10 cellular contexts compared by ENCODE assay signal in genomic region chr3:158789592-158789991, GRCh38. TPM values are rescaled to one million over a fixed set of nuclear protein-coding genes. Genes with fewer than 3 reads are reported as not detected.
DNase-seq lines count a peak whose midpoint lies in the region; ATAC-seq, FAIRE-seq and TF ChIP-seq lines count a peak whose summit lies in the region.
"Had no signal": no experiment of that assay in that cellular context is flagged by ENCODE, and none has a peak within 500 bp of the region (broad histone marks: within the 10 kb centered on the region; RNA-seq: fewer than 3 reads in every experiment).

No MANE protein-coding gene starts in this region.

- H3K4me3 ChIP-seq in A549, result no peak overlapping the region
- H3K4me3 ChIP-seq in OCI-LY7 (ENCODE audit: low read depth, low read length, poor library complexity, severe bottlenecking), result no peak overlapping the region

- WGBS in A549 (ENCODE audit: missing lambda C conversion rate), result 18% methylated on average over 1 of the region's 1 CpG

- peak overlapping the region; percentile 11 to 79; a peak in 5 of 6 replicates for H3K27ac ChIP-seq in A549
- H3K27ac ChIP-seq in OCI-LY7 (ENCODE audit: low read depth, low read length, poor library complexity, severe bottlenecking), result no peak overlapping the region

- CTCF ChIA-PET in A549 (lab: Yijun Ruan, JAX) (interaction anchor here (0.7 to 4.1 kb wide), 47 partner anchors 8 to 1257 kb away, joined by 3 to 202 read pairs (median 6); partner anchors contain the start of genes GFM1, LXN and RARRES1), OCI-LY7 (lab: Charles Lee; ENCODE audit: unreplicated experiment) (interaction anchor here (1.4 kb wide), 1 partner anchor 62 kb away, joined by 7 read pairs; no protein-coding TSS in a partner anchor)
- CTCF ChIA-PET in activated CD8-positive, alpha-beta memory T cell treated with anti-CD3 and anti-CD28 coated beads, Interleukin-2, amount 10 ng/mL, durations not matched to agents 7 days and 5 days (lab: Charles Lee), result interaction anchor here (0.8 to 3.7 kb wide), 13 partner anchors 9 to 251 kb away, joined by 3 to 101 read pairs (median 4); partner anchors contain the start of genes GFM1 and MFSD1

- ATAC-seq in A549, result peak; percentile 78 to 83
- ATAC-seq in GM19351 (IDR thresholded peaks at IDR 0.05; ENCODE audit: unreplicated experiment), result peak; percentile 41
- ATAC-seq in activated CD8-positive, alpha-beta memory T cell treated with anti-CD3 and anti-CD28 coated beads, Interleukin-2, amount 10 ng/mL, durations not matched to agents 7 days and 5 days, result no peak

- TF ChIP-seq POLR2A in A549 (IDR thresholded peaks at IDR 0.05; ENCODE audit: low read length), result no peak

- H3K4me1 ChIP-seq in A549 (peaks cover 55% of the 10 kb centered on the region), OCI-LY7 (ENCODE audit: insufficient read depth, low read length, poor library complexity, severe bottlenecking) (no peaks in the 10 kb centered on the region)

- peak in 1 of 2 experiments; percentile 77 for DNase-seq in A549 (ENCODE audit: low read depth in 1 of 2, low spot score in 1 of 2)
- DNase-seq in OCI-LY7 (ENCODE audit: low spot score), result peak; percentile 13
- DNase-seq in fibroblast of peridontal ligament (ENCODE audit: extremely low read depth), result peak; percentile 83
- DNase-seq in T1000 (lab: John Stamatoyannopoulos, UW), result no peak
- DNase-seq in activated CD4-positive, alpha-beta T cell treated with anti-CD3 and anti-CD28 coated beads, Interleukin-2, amount 50 U/mL, for 1 hour, result no peak
- no peak for DNase-seq in activated CD8-positive, alpha-beta memory T cell treated with anti-CD3 and anti-CD28 coated beads, Interleukin-2, amount 10 ng/mL, durations not matched to agents 7 days and 5 days
- no peak for DNase-seq in GM19239 (ENCODE audit: insufficient read length, low spot score)

- H3K9me2 ChIP-seq in OCI-LY7 (ENCODE audit: insufficient read depth, low read length), result no peaks in the 10 kb centered on the region

- H3K36me3 Mint-ChIP-seq in activated CD8-positive, alpha-beta memory T cell treated with anti-CD3 and anti-CD28 coated beads, Interleukin-2, amount 10 ng/mL, durations not matched to agents 7 days and 5 days, result no peaks in the 10 kb centered on the region

- H3K4me3 Mint-ChIP-seq in activated CD8-positive, alpha-beta memory T cell treated with anti-CD3 and anti-CD28 coated beads, Interleukin-2, amount 10 ng/mL, durations not matched to agents 7 days and 5 days, result no peak overlapping the region
- H3K4me3 Mint-ChIP-seq: stimulated activated naive CD8-positive, alpha-beta T cell treated with anti-CD3 and anti-CD28 coated beads, Interleukin-15, Interleukin-2, amounts not matched to agents 100 ng/mL and 50 ng/mL, for 24 hours had no signal

- peak; percentile 89 for TF ChIP-seq RAD21 in A549 (conservative IDR thresholded peaks at IDR 0.05 in 1 of 2, IDR thresholded peaks at IDR 0.05 in 1 of 2)

- TF ChIP-seq CTCF in A549 (IDR thresholded peaks at IDR 0.05) (peak; percentile 85), OCI-LY7 (conservative IDR thresholded peaks at IDR 0.05; ENCODE audit: low read length) (peak; percentile 55)

- intact Hi-C loops in OCI-LY7 (cut with micrococcal nuclease; ENCODE audit: unreplicated experiment), result no loop called here

- BruUV-seq in OCI-LY7 (replicated peaks; lab: Mats Ljungman, UMichigan), result no TSS peak

- no peaks in the 10 kb centered on the region for H3K9me3 Mint-ChIP-seq in activated CD8-positive, alpha-beta memory T cell treated with anti-CD3 and anti-CD28 coated beads, Interleukin-2, amount 10 ng/mL, durations not matched to agents 7 days and 5 days (ENCODE audit: low read depth)
- H3K9me3 Mint-ChIP-seq: stimulated activated naive CD8-positive, alpha-beta T cell treated with anti-CD3 and anti-CD28 coated beads, Interleukin-15, Interleukin-2, amounts not matched to agents 100 ng/mL and 50 ng/mL, for 24 hours had no signal

- no peak overlapping the region for H3K27ac Mint-ChIP-seq in activated CD8-positive, alpha-beta memory T cell treated with anti-CD3 and anti-CD28 coated beads, Interleukin-2, amount 10 ng/mL, durations not matched to agents 7 days and 5 days
- H3K27ac Mint-ChIP-seq: stimulated activated naive CD8-positive, alpha-beta T cell treated with anti-CD3 and anti-CD28 coated beads, Interleukin-15, Interleukin-2, amounts not matched to agents 100 ng/mL and 50 ng/mL, for 24 hours had no signal

- no peak for TF ChIP-seq EP300 in A549 (IDR thresholded peaks at IDR 0.05)

- no peaks in the 10 kb centered on the region for H3K27me3 Mint-ChIP-seq in activated CD8-positive, alpha-beta memory T cell treated with anti-CD3 and anti-CD28 coated beads, Interleukin-2, amount 10 ng/mL, durations not matched to agents 7 days and 5 days
- H3K27me3 Mint-ChIP-seq: stimulated activated naive CD8-positive, alpha-beta T cell treated with anti-CD3 and anti-CD28 coated beads, Interleukin-15, Interleukin-2, amounts not matched to agents 100 ng/mL and 50 ng/mL, for 24 hours had no signal

- H3K4me1 Mint-ChIP-seq in activated CD8-positive, alpha-beta memory T cell treated with anti-CD3 and anti-CD28 coated beads, Interleukin-2, amount 10 ng/mL, durations not matched to agents 7 days and 5 days, result peaks cover 9% of the 10 kb centered on the region

- H3K9me3 ChIP-seq in A549 (peaks cover 23% of the 10 kb centered on the region; the same call in 2 of the 3 replicates), OCI-LY7 (ENCODE audit: low read length) (no peaks in the 10 kb centered on the region)

- no peaks in the 10 kb centered on the region for H3K36me3 ChIP-seq in OCI-LY7 (ENCODE audit: insufficient read depth, low read length)

- no peaks in the 10 kb centered on the region for H3K79me2 ChIP-seq in OCI-LY7 (ENCODE audit: insufficient read depth, low read depth, low read length)

- FAIRE-seq in A549 (lab: Jason Lieb, UNC), result peak; percentile 51
- FAIRE-seq in GM19239 (lab: Jason Lieb, UNC), result no peak
- FAIRE-seq: TTC549 had no signal

- POLR2A ChIA-PET in A549 (lab: Yijun Ruan, JAX) (interaction anchor here (0.6 to 1.5 kb wide), 5 partner anchors 57 to 687 kb away, joined by 3 to 7 read pairs (median 3); partner anchors contain the start of gene RARRES1), OCI-LY7 (lab: Charles Lee) (interaction anchor here (0.7 to 1.2 kb wide), 6 partner anchors 37 to 347 kb away, joined by 3 to 4 read pairs (median 3); partner anchors contain the start of gene GFM1)

- H4K20me1 ChIP-seq in OCI-LY7 (ENCODE audit: insufficient read depth, low read length), result no peaks in the 10 kb centered on the region

- H2AFZ ChIP-seq in OCI-LY7 (ENCODE audit: low read length), result no peak overlapping the region

- H3K4me2 ChIP-seq in A549 (no peak overlapping the region; the same call in 2 of the 3 replicates), OCI-LY7 (ENCODE audit: low read length) (no peak overlapping the region)

TF ChIP-seq in A549, 52 proteins besides CTCF, POLR2A, EP300 and RAD21:
- TF ChIP-seq ZSCAN20 (CRISPR knock-in tag; IDR thresholded peaks at IDR 0.05) (no peak), SMC3 (IDR thresholded peaks at IDR 0.05) (peak; percentile 81), HOXB5 (CRISPR knock-in tag; IDR thresholded peaks at IDR 0.05) (no peak), GATA3 (IDR thresholded peaks at IDR 0.05; ENCODE audit: borderline replicate concordance) (peak; percentile 79), HEYL (CRISPR knock-in tag; IDR thresholded peaks at IDR 0.05) (no peak), CEBPB (IDR thresholded peaks at IDR 0.05) (no peak)

RNA-seq across cellular contexts. Expression of gene MFSD1, which starts 12.3 kb away (rescaled TPM):
- polyA plus RNA-seq in A549 (2011; rRNA removed) (41.9 and 53.2 TPM in 2 replicates), A549 (2017; fragmentation: RNase III; extraction: RNeasy Plus Mini Kit Qiagen cat#74134 plus additional on column Dnase treatment) (39.5 to 41.5 TPM (median 39.7 TPM) in 3 replicates)
- polyA plus RNA-seq in A549 (2012; cell fraction: cytosol; rRNA removed), result 17.0 and 20.8 TPM in 2 replicates
- polyA plus RNA-seq in A549 (2012; cell fraction: nucleus; rRNA removed), result 12.3 and 18.8 TPM in 2 replicates
- 20.3 and 25.4 TPM in 2 replicates for polyA minus RNA-seq in A549 (2011; rRNA and poly(A)+ RNA removed)
- total RNA-seq in OCI-LY7 (2014; rRNA removed; shearing (Covaris generic)), result 19.8 and 26.0 TPM in 2 replicates
- 22.7 and 27.3 TPM in 2 replicates for total RNA-seq in OCI-LY7 (2022)
- 10 to 100 TPM; 19.4 to 20.6 TPM for total RNA-seq in activated CD8-positive, alpha-beta memory T cell treated with anti-CD3 and anti-CD28 coated beads, Interleukin-2, amount 10 ng/mL, durations not matched to agents 7 days and 5 days

RNA-seq across cellular contexts. Expression of gene RARRES1, which starts 57.3 kb away (rescaled TPM):
- 33.4 and 38.4 TPM in 2 replicates for polyA plus RNA-seq in A549 (2011; rRNA removed)
- polyA plus RNA-seq in A549 (2012; cell fraction: cytosol; rRNA removed), result 2.5 and 3.5 TPM in 2 replicates
- 5.2 and 5.5 TPM in 2 replicates for polyA plus RNA-seq in A549 (2012; cell fraction: nucleus; rRNA removed)
- 8.5 to 16.6 TPM (median 10.9 TPM) in 3 replicates for polyA plus RNA-seq in A549 (2017; fragmentation: RNase III; extraction: RNeasy Plus Mini Kit Qiagen cat#74134 plus additional on column Dnase treatment)
- polyA minus RNA-seq in A549 (2011; rRNA and poly(A)+ RNA removed), result 2.9 and 3.5 TPM in 2 replicates
- not detected in 2 replicates for total RNA-seq in OCI-LY7 (2014; rRNA removed; shearing (Covaris generic))
- total RNA-seq in OCI-LY7 (2022), result not detected in 2 replicates
- not detected for total RNA-seq in activated CD8-positive, alpha-beta memory T cell treated with anti-CD3 and anti-CD28 coated beads, Interleukin-2, amount 10 ng/mL, durations not matched to agents 7 days and 5 days

Comparison
In these comparisons a context has a peak if more than half of its experiments do, and no peak if none do; other contexts are left out.
1. DNase-seq: peak in OCI-LY7 (single experiment) and fibroblast of peridontal ligament (single experiment); none in T1000 (single experiment), activated CD4-positive, alpha-beta T cell treated with anti-CD3 and anti-CD28 coated beads, Interleukin-2, amount 50 U/mL, for 1 hour (single experiment), activated CD8-positive, alpha-beta memory T cell treated with anti-CD3 and anti-CD28 coated beads, Interleukin-2, amount 10 ng/mL, durations not matched to agents 7 days and 5 days (single experiment) and GM19239 (single experiment).